ENCODE assay signal across 8 cellular contexts in genomic region chr4:7805533-7806079, GRCh38.
A peak's percentile ranks its signal among the peaks of the same experiment; 100 is the strongest.
DNase-seq lines count a peak whose midpoint lies in the region; ATAC-seq and TF ChIP-seq lines count a peak whose summit lies in the region.

No MANE protein-coding gene starts in this region.

- H3K4me3 ChIP-seq in SK-N-SH (ENCODE audit: low read depth in 2 of 2, low read length in 1 of 2) = no peak overlapping the region

- WGBS in SK-N-SH (ENCODE audit: low lambda C conversion rate) = 48% methylated on average over 11 of the region's 11 CpGs

- CTCF ChIA-PET in SK-N-SH (lab: Yijun Ruan, JAX) = interaction anchor here (1.2 to 13.1 kb wide), 17 partner anchors 13 to 205 kb away, joined by 3 to 231 read pairs (median 46); partner anchors contain the start of gene AFAP1

- TF ChIP-seq RAD21 in SK-N-SH (IDR thresholded peaks at IDR 0.05; ENCODE audit: low read length) = no peak

- H3K27me3 ChIP-seq in SK-N-SH (ENCODE audit: insufficient read depth) = no peaks in the 10 kb centered on the region

- H3K4me1 ChIP-seq in SK-N-SH (ENCODE audit: control insufficient read depth in 1 of 2, insufficient read depth in 2 of 2, low read depth in 1 of 2, low read length in 1 of 2) = peaks cover 29 to 31% of the 10 kb centered on the region in 2 experiments

- ATAC-seq in GM18517 (IDR thresholded peaks at IDR 0.05; ENCODE audit: unreplicated experiment) (no peak), GM19035 (IDR thresholded peaks at IDR 0.05; ENCODE audit: unreplicated experiment) (no peak)
- ATAC-seq in activated CD4-positive, CD25-positive, alpha-beta regulatory T cell treated with anti-CD3 and anti-CD28 coated beads, Interleukin-2, amount 50 U/mL, for 24 hours = no peak

- POLR2A ChIA-PET in SK-N-SH (lab: Yijun Ruan, JAX) = no interaction called here

- H3K9me2 ChIP-seq in SK-N-SH = no peaks in the 10 kb centered on the region

- no peaks in the 10 kb centered on the region for H3K9me3 ChIP-seq in SK-N-SH

- peaks cover 62% of the 10 kb centered on the region for H3F3A ChIP-seq in SK-N-SH (replicated peaks; ENCODE audit: insufficient read depth)

- H3K79me2 ChIP-seq in SK-N-SH (ENCODE audit: insufficient read depth) = peaks cover 90% of the 10 kb centered on the region

- DNase-seq in GM04503 (ENCODE audit: low read depth) (peak; percentile 69), SK-N-SH (no peak), glomerular visceral epithelial cell (ENCODE audit: extremely low spot score) (peak; percentile 94), pulmonary artery endothelial cell (ENCODE audit: low read depth, low spot score) (peak; percentile 97), putamen (ENCODE audit: low spot score) (no peak)

- peaks cover 6% of the 10 kb centered on the region for H4K20me1 ChIP-seq in SK-N-SH (ENCODE audit: insufficient read depth)

- no peak overlapping the region for H3K9ac ChIP-seq in SK-N-SH

- H3K4me2 ChIP-seq in SK-N-SH = peak overlapping the region; percentile 26

- no peak overlapping the region for H2AFZ ChIP-seq in SK-N-SH (ENCODE audit: low read depth)

- no peak for TF ChIP-seq EP300 in SK-N-SH (IDR thresholded peaks at IDR 0.05; ENCODE audit: borderline replicate concordance in 1 of 2, low read depth in 1 of 2, low read length in 1 of 2)

- TF ChIP-seq CTCF in SK-N-SH (IDR thresholded peaks at IDR 0.05) = no peak

- peak overlapping the region; percentile 67 to 86 for H3K27ac ChIP-seq in SK-N-SH (ENCODE audit: low read depth in 2 of 2, low read length in 1 of 2)

- peaks cover 53 to 59% of the 10 kb centered on the region in 2 experiments for H3K36me3 ChIP-seq in SK-N-SH (replicated peaks in 1 of 2; ENCODE audit: control insufficient read depth in 1 of 2, insufficient read depth in 2 of 2, low read length in 1 of 2)

TF ChIP-seq in SK-N-SH, 30 proteins besides CTCF, POLR2A, EP300 and RAD21:
- TF ChIP-seq RXRA (IDR thresholded peaks at IDR 0.05; ENCODE audit: borderline replicate concordance, low read depth) = no peak
- TF ChIP-seq TCF12 (IDR thresholded peaks at IDR 0.05) = peak; percentile 43; the same call in 1 of the 2 replicates
- TF ChIP-seq NFIC (IDR thresholded peaks at IDR 0.05; ENCODE audit: borderline replicate concordance) = peak; percentile 85
- TF ChIP-seq, protein P1, sequence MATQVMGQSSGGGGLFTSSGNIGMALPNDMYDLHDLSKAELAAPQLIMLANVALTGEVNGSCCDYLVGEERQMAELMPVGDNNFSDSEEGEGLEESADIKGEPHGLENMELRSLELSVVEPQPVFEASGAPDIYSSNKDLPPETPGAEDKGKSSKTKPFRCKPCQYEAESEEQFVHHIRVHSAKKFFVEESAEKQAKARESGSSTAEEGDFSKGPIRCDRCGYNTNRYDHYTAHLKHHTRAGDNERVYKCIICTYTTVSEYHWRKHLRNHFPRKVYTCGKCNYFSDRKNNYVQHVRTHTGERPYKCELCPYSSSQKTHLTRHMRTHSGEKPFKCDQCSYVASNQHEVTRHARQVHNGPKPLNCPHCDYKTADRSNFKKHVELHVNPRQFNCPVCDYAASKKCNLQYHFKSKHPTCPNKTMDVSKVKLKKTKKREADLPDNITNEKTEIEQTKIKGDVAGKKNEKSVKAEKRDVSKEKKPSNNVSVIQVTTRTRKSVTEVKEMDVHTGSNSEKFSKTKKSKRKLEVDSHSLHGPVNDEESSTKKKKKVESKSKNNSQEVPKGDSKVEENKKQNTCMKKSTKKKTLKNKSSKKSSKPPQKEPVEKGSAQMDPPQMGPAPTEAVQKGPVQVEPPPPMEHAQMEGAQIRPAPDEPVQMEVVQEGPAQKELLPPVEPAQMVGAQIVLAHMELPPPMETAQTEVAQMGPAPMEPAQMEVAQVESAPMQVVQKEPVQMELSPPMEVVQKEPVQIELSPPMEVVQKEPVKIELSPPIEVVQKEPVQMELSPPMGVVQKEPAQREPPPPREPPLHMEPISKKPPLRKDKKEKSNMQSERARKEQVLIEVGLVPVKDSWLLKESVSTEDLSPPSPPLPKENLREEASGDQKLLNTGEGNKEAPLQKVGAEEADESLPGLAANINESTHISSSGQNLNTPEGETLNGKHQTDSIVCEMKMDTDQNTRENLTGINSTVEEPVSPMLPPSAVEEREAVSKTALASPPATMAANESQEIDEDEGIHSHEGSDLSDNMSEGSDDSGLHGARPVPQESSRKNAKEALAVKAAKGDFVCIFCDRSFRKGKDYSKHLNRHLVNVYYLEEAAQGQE (IDR thresholded peaks at IDR 0.05; ENCODE audit: low read depth, low read length) = 0 out of 2 replicates have a peak, but pooled peaks have one; percentile 37
- TF ChIP-seq, protein P2, sequence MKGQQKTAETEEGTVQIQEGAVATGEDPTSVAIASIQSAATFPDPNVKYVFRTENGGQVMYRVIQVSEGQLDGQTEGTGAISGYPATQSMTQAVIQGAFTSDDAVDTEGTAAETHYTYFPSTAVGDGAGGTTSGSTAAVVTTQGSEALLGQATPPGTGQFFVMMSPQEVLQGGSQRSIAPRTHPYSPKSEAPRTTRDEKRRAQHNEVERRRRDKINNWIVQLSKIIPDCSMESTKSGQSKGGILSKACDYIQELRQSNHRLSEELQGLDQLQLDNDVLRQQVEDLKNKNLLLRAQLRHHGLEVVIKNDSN (IDR thresholded peaks at IDR 0.05; ENCODE audit: borderline replicate concordance, low read depth) = no peak
- peak; percentile 77 for TF ChIP-seq TEAD4 (IDR thresholded peaks at IDR 0.05; ENCODE audit: borderline replicate concordance, insufficient read depth)
- TF ChIP-seq PBX3 (IDR thresholded peaks at IDR 0.05) = peak; percentile 36
- no peak; the same call in 1 of the 2 replicates for TF ChIP-seq POLR2AphosphoS5 (IDR thresholded peaks at IDR 0.05; ENCODE audit: low read depth, low read length)

Comparison
In these comparisons a context has a peak if more than half of its experiments do, and no peak if none do; other contexts are left out.
1. DNase-seq: peak in GM04503 (single experiment), glomerular visceral epithelial cell (single experiment) and pulmonary artery endothelial cell (single experiment); none in SK-N-SH (single experiment) and putamen (single experiment).